ENCODE assay signal across 12 cellular contexts in genomic region chr6:121520337-121521163, GRCh38.
DNase-seq lines count a peak whose midpoint lies in the region; ATAC-seq, FAIRE-seq and TF ChIP-seq lines count a peak whose summit lies in the region.
"Had no signal": no experiment of that assay in that cellular context is flagged by ENCODE, and none has a peak within 500 bp of the region (broad histone marks: within the 10 kb centered on the region; RNA-seq: fewer than 3 reads in every experiment).

No MANE protein-coding gene starts in this region.

- TF ChIP-seq CTCF in neural progenitor cell (IDR thresholded peaks at IDR 0.05) (no peak), right atrium auricular region (IDR thresholded peaks at IDR 0.05) (no peak)

- peak overlapping the region; percentile 76 for H3K27ac Mint-ChIP-seq in neural progenitor cell
- H3K27ac Mint-ChIP-seq: progenitor cell of endocrine pancreas had no signal

- H3K27ac ChIP-seq in epithelial cell of prostate (peak overlapping the region; percentile 59), neural progenitor cell (no peak overlapping the region), right atrium auricular region (peak overlapping the region in 1 of 2 donors; percentile 74)

- peaks cover 24% of the 10 kb centered on the region for H3K4me1 Mint-ChIP-seq in neural progenitor cell

- H4K20me1 ChIP-seq in neural progenitor cell (ENCODE audit: low read depth), result no peaks in the 10 kb centered on the region

- DNase-seq in AG20443 (ENCODE audit: low spot score) (peak; percentile 31), RCC 7860 (ENCODE audit: low spot score) (peak; percentile 9), epithelial cell of prostate (ENCODE audit: low read depth, low spot score) (no peak), neural progenitor cell (ENCODE audit: low spot score) (no peak), right atrium auricular region (ENCODE audit: low spot score) (no peak)
- DNase-seq: Karpas-422, NCI-H526, T-helper 1 cell had no signal

- no peak for FAIRE-seq in RCC 7860 (lab: Jason Lieb, UNC)

- H3F3A ChIP-seq in neural progenitor cell (ENCODE audit: low read depth), result no peaks in the 10 kb centered on the region

- H3K9me3 ChIP-seq in neural progenitor cell (ENCODE audit: low read depth) (no peaks in the 10 kb centered on the region), right atrium auricular region (no peaks in the 10 kb centered on the region)

- H3K27me3 ChIP-seq in neural progenitor cell, result no peaks in the 10 kb centered on the region
- no peaks in the 10 kb centered on the region for H3K27me3 ChIP-seq in right atrium auricular region

- no peaks in the 10 kb centered on the region for H3K27me3 Mint-ChIP-seq in neural progenitor cell (ENCODE audit: insufficient read depth, low read depth)
- H3K27me3 Mint-ChIP-seq: progenitor cell of endocrine pancreas had no signal

- H3K9ac ChIP-seq in neural progenitor cell, result no peak overlapping the region

- H3K4me2 ChIP-seq in neural progenitor cell, result no peak overlapping the region

- no peaks in the 10 kb centered on the region for H3K79me2 ChIP-seq in neural progenitor cell (ENCODE audit: low read depth)

- ATAC-seq in HG03196 (IDR thresholded peaks at IDR 0.05; ENCODE audit: unreplicated experiment) (no peak), GM21528 (IDR thresholded peaks at IDR 0.05; ENCODE audit: low FRiP score, unreplicated experiment) (no peak), HG02885 (IDR thresholded peaks at IDR 0.05; ENCODE audit: poor library complexity, unreplicated experiment) (no peak)

- no peaks in the 10 kb centered on the region for H3K9me3 Mint-ChIP-seq in neural progenitor cell

- H3K4me1 ChIP-seq in neural progenitor cell (no peaks in the 10 kb centered on the region), right atrium auricular region (no peaks in the 10 kb centered on the region)

- H2AFZ ChIP-seq in neural progenitor cell (replicated peaks), result no peak overlapping the region

- no peak overlapping the region for H3K4me3 Mint-ChIP-seq in neural progenitor cell

- H3K36me3 ChIP-seq in neural progenitor cell (no peaks in the 10 kb centered on the region), right atrium auricular region (no peaks in the 10 kb centered on the region)

- H3K36me3 Mint-ChIP-seq in neural progenitor cell, result no peaks in the 10 kb centered on the region

- H3K4me3 ChIP-seq in neural progenitor cell (no peak overlapping the region), right atrium auricular region (no peak overlapping the region)

Comparison
In these comparisons a context has a peak if more than half of its experiments do, and no peak if none do; other contexts are left out.
1. DNase-seq: peak in AG20443 (single experiment) and RCC 7860 (single experiment); none in epithelial cell of prostate (single experiment), neural progenitor cell (single experiment) and right atrium auricular region (single experiment).